9 cellular contexts compared by ENCODE assay signal in genomic region chr9:127566351-127567001, GRCh38. TPM values are rescaled to one million over a fixed set of nuclear protein-coding genes. Genes with fewer than 3 reads are reported as not detected.
A peak's percentile ranks its signal among the peaks of the same experiment; 100 is the strongest.
DNase-seq lines count a peak whose midpoint lies in the region; ATAC-seq and TF ChIP-seq lines count a peak whose summit lies in the region.
"Had no signal": no experiment of that assay in that cellular context is flagged by ENCODE, and none has a peak within 500 bp of the region (broad histone marks: within the 10 kb centered on the region; RNA-seq: fewer than 3 reads in every experiment).

No MANE protein-coding gene starts in this region.

- in situ Hi-C loops in T47D (cut with HindIII; ENCODE audit: low pct_unique_long_range_greater_than_20kb, low sequenced_read_pairs) (no loop called here), ACHN (cut with HindIII; ENCODE audit: low pct_ligation_motif_present, low pct_unique_long_range_greater_than_20kb, low sequenced_read_pairs) (no loop called here)

- no peaks in the 10 kb centered on the region for H3K36me3 ChIP-seq in testis (ENCODE audit: low read depth, missing control alignments)

- no peaks in the 10 kb centered on the region for H3K27me3 ChIP-seq in testis

- TF ChIP-seq POLR2A in testis (IDR thresholded peaks at IDR 0.05): no peak

- DNase-seq in SIG-M5 treated with dmso at 0.1 percent for 504 hours (lab: John Stamatoyannopoulos, UW; ENCODE audit: unreplicated experiment) (peak; percentile 19), SIG-M5 (lab: John Stamatoyannopoulos, UW) (no peak), T47D (ENCODE audit: low read depth in 1 of 2, low spot score in 1 of 2) (peak; percentile 63 to 86), left kidney (ENCODE audit: low read depth, low spot score) (peak; percentile 51), testis (no peak), ACHN (no peak)
- DNase-seq: activated B cell treated with CpG ODN at 0.5 μM for 24 hours had no signal

- intact Hi-C loops in testis (cut with DNase I; ENCODE audit: low total_unique reads): no loop called here

- no peaks in the 10 kb centered on the region for H3K9me3 ChIP-seq in testis

- H3K4me1 ChIP-seq in testis: peaks cover 32% of the 10 kb centered on the region

- no peak for ATAC-seq in GM19395 (IDR thresholded peaks at IDR 0.05; ENCODE audit: unreplicated experiment)
- ATAC-seq in GM19023 (IDR thresholded peaks at IDR 0.05; ENCODE audit: unreplicated experiment): no peak

- no peak for TF ChIP-seq CTCF in testis (IDR thresholded peaks at IDR 0.05)

- H3K27ac ChIP-seq in testis: peak overlapping the region; percentile 53 to 87

- WGBS in testis, 2 donors: 27 to 40% methylated on average over 3 to 11 of the region's 11 CpGs

- H3K4me3 ChIP-seq in testis: peak overlapping the region; percentile 60 to 76

RNA-seq across cellular contexts. Expression of gene STXBP1, which starts 45.6 kb away (rescaled TPM):
- 10 to 100 TPM; 33.1 to 36.1 TPM for total RNA-seq in testis
- 21.2 TPM for polyA plus RNA-seq in testis (ENCODE audit: insufficient read depth, low read depth, low replicate concordance)

Comparison
In these comparisons a context has a peak if more than half of its experiments do, and no peak if none do; other contexts are left out.
1. DNase-seq: peak in SIG-M5 treated with dmso at 0.1 percent for 504 hours (single experiment), T47D (2 of 2) and left kidney (single experiment); none in SIG-M5 (single experiment), testis (single experiment) and ACHN (single experiment).